Comparison of ENCODE assay signal across 20 cellular contexts in genomic region chr10:5498791-5499492, GRCh38. TPM values are rescaled to one million over a fixed set of nuclear protein-coding genes. Genes with fewer than 3 reads are reported as not detected.
DNase-seq lines count a peak whose midpoint lies in the region; ATAC-seq and TF ChIP-seq lines count a peak whose summit lies in the region.
"Had no signal": no experiment of that assay in that cellular context is flagged by ENCODE, and none has a peak within 500 bp of the region (broad histone marks: within the 10 kb centered on the region; RNA-seq: fewer than 3 reads in every experiment).

No MANE protein-coding gene starts in this region.

- no peak for TF ChIP-seq POLR2A in lower leg skin (IDR thresholded peaks at IDR 0.05)

- H3K36me3 Mint-ChIP-seq in WTC11, result no peaks in the 10 kb centered on the region
- H3K36me3 Mint-ChIP-seq: CD14-positive monocyte had no signal

- peak; percentile 10 for ATAC-seq in WTC11

- no peak for DNase-seq in WTC11 (ENCODE audit: low spot score)
- DNase-seq in lower leg skin (ENCODE audit: low spot score in 2 of 2), result no peak
- peak; percentile 79 for DNase-seq in posterior vena cava (ENCODE audit: low spot score)
- no peak for DNase-seq in HCEC 1CT
- no peak for DNase-seq in Ammon's horn (ENCODE audit: low spot score)
- no peak for DNase-seq in NCI-H1105 treated with DMSO at 0.1 percent for 48 hours (lab: John Stamatoyannopoulos, UW)
- DNase-seq: DMS79 treated with DMSO at 0.1 percent for 48 hours, HFFc6, IMR-90, Karpas-422, NCI-H1436 treated with DMSO at 0.1 percent for 48 hours, NCI-H2029, NCI-H345, NCI-H524 treated with DMSO at 0.1 percent for 48 hours, RPMI8226 had no signal

- POLR2A ChIA-PET in WTC11 (lab: Charles Lee), result interaction anchor here (0.9 kb wide), 1 partner anchor 56 kb away, joined by 5 read pairs; no protein-coding TSS in a partner anchor

- 88 to 92% methylated on average over 57 to 61 of the region's 61 CpGs for WGBS in lower leg skin, 2 donors

- H3K27ac ChIP-seq in C4-2B, result peak overlapping the region; percentile 52; the same call in 1 of the 2 replicates

- intact Hi-C loops in lower leg skin (cut with DNase I; ENCODE audit: low total_unique reads), result no loop called here
- intact Hi-C loops in posterior vena cava (cut with DNase I), result no loop called here

- H3K27me3 Mint-ChIP-seq in WTC11 (ENCODE audit: low read depth), result no peaks in the 10 kb centered on the region

- TF ChIP-seq CTCF in C4-2B (conservative IDR thresholded peaks at IDR 0.05) (no peak), WTC11 (IDR thresholded peaks at IDR 0.05) (no peak), lower leg skin (IDR thresholded peaks at IDR 0.05) (no peak)

- peaks cover 14% of the 10 kb centered on the region for H3K4me1 Mint-ChIP-seq in WTC11
- H3K4me1 Mint-ChIP-seq: CD14-positive monocyte had no signal

- H3K4me3 Mint-ChIP-seq in WTC11, result no peak overlapping the region
- H3K4me3 Mint-ChIP-seq: CD14-positive monocyte, HFFc6 had no signal

- H3K4me3 ChIP-seq in lower leg skin (ENCODE audit: low read depth, poor library complexity, severe bottlenecking), result peak overlapping the region; percentile 8

- CTCF ChIA-PET in WTC11 (lab: Charles Lee), result interaction anchor here (1.6 kb wide), 2 partner anchors 124 to 130 kb away, joined by 5 to 8 read pairs; no protein-coding TSS in a partner anchor

- H3K9me3 Mint-ChIP-seq in WTC11, result no peaks in the 10 kb centered on the region
- H3K9me3 Mint-ChIP-seq: CD14-positive monocyte, HFFc6 had no signal

- no peak overlapping the region for H3K27ac Mint-ChIP-seq in WTC11
- H3K27ac Mint-ChIP-seq: CD14-positive monocyte, HFFc6 had no signal

TF ChIP-seq in WTC11, 78 proteins besides CTCF, POLR2A, EP300 and RAD21:
- TF ChIP-seq CDX4 (CRISPR knock-in tag; IDR thresholded peaks at IDR 0.05; ENCODE audit: borderline replicate concordance) (no peak), TEAD1 (CRISPR knock-in tag; IDR thresholded peaks at IDR 0.05) (no peak), FOXP1 (CRISPR knock-in tag; IDR thresholded peaks at IDR 0.05; ENCODE audit: borderline replicate concordance) (no peak), ZNF532 (CRISPR knock-in tag; IDR thresholded peaks at IDR 0.05; ENCODE audit: borderline replicate concordance) (no peak), NR1H2 (CRISPR knock-in tag; IDR thresholded peaks at IDR 0.05) (no peak), CREB1 (CRISPR knock-in tag; IDR thresholded peaks at IDR 0.05) (no peak), E2F1 (CRISPR knock-in tag; IDR thresholded peaks at IDR 0.05) (no peak), ZNF416 (CRISPR knock-in tag; IDR thresholded peaks at IDR 0.05) (no peak), SMAD3 (CRISPR knock-in tag; IDR thresholded peaks at IDR 0.05; ENCODE audit: borderline replicate concordance) (no peak), MYBL2 (CRISPR knock-in tag; IDR thresholded peaks at IDR 0.05) (no peak), NFYB (CRISPR knock-in tag; conservative IDR thresholded peaks at IDR 0.05; ENCODE audit: low read depth) (no peak), SMAD4 (CRISPR knock-in tag; IDR thresholded peaks at IDR 0.05) (no peak), FOXK1 (CRISPR knock-in tag; IDR thresholded peaks at IDR 0.05) (no peak), EMX1 (CRISPR knock-in tag; IDR thresholded peaks at IDR 0.05) (no peak), ZNF317 (CRISPR knock-in tag; IDR thresholded peaks at IDR 0.05; ENCODE audit: borderline replicate concordance, low read depth) (no peak)

RNA-seq across cellular contexts. Expression of gene CALML5, which starts 0.4 kb away (rescaled TPM):
- total RNA-seq in WTC11 (2021) (0.23 TPM in 1 of 3 replicates, not detected in the others), lower leg skin (1,000 to 10,000 TPM; 5,202 to 6,742 (median 5,683) TPM), posterior vena cava (not detected)
- total RNA-seq: A673, HFFc6, IMR-90, MCF 10A had no signal

RNA-seq across cellular contexts. Expression of gene CALML3, which starts 25.8 kb away (rescaled TPM):
- total RNA-seq in WTC11 (2021) (not detected in 3 replicates), lower leg skin (100 to 1,000 TPM in 2 of 4 donors, 10 to 100 TPM in 2; 43.4 to 181 (median 90.7) TPM), posterior vena cava (not detected)
- total RNA-seq: A673, HFFc6, HT-29, IMR-90 had no signal

Comparison
In these comparisons a context has a peak if more than half of its experiments do, and no peak if none do; other contexts are left out.
1. RNA of gene CALML5, which starts 0.4 kb away (total RNA-seq): 5,202 to 6,742 TPM in lower leg skin; 0.23 TPM in WTC11 and not detected in posterior vena cava; every median in the first group is over 1,000 times any median in the second.
2. RNA of gene CALML3, which starts 25.8 kb away (total RNA-seq): 43.4 to 181 TPM in lower leg skin; not detected in WTC11 and not detected in posterior vena cava; every median in the first group is over 10 times any median in the second.